ENCODE assay signal across 8 cellular contexts in genomic region chr4:6574747-6575502, GRCh38. TPM values are rescaled to one million over a fixed set of nuclear protein-coding genes. Genes with fewer than 3 reads are reported as not detected.
DNase-seq lines count a peak whose midpoint lies in the region; ATAC-seq, FAIRE-seq and TF ChIP-seq lines count a peak whose summit lies in the region.

Gene MAN2B2, plus strand, starts transcription at chr4:6575189. Its CDS starts 22 bp downstream, at chr4:6575211.

- H3K27me3 Mint-ChIP-seq in IgD-negative memory B cell: peaks cover 1% of the 10 kb centered on the region
- H3K27me3 Mint-ChIP-seq in natural killer cell (ENCODE audit: low read depth in 2 of 2): peaks cover 0 to 7% of the 10 kb centered on the region in 2 donors

- TF ChIP-seq CTCF in fibroblast of mammary gland (conservative IDR thresholded peaks at IDR 0.05; ENCODE audit: control insufficient read depth, insufficient read depth, low read depth, low read length): no peak
- no peak for TF ChIP-seq CTCF in natural killer cell (IDR thresholded peaks at IDR 0.05)

- H3K4me1 Mint-ChIP-seq in IgD-negative memory B cell (peaks cover 0 to 10% (median 7%) of the 10 kb centered on the region in 3 donors), natural killer cell (peaks cover 0 to 27% of the 10 kb centered on the region in 2 donors)

- intact Hi-C loops in natural killer cell (cut with micrococcal nuclease): no loop called here

- ATAC-seq in GM21528 (IDR thresholded peaks at IDR 0.05; ENCODE audit: low FRiP score, unreplicated experiment): peak; percentile 96
- ATAC-seq in natural killer cell: peak; percentile 93 to 99 (median 97)

- FAIRE-seq in RCC 7860 (lab: Jason Lieb, UNC): no peak

- peak within 1 kb of the TSS; percentile 87 to 97 (median 92) for H3K4me3 Mint-ChIP-seq in IgD-negative memory B cell
- peak within 1 kb of the TSS; percentile 84 for H3K4me3 Mint-ChIP-seq in natural killer cell

- H3K27ac Mint-ChIP-seq in IgD-negative memory B cell: peak within 1 kb of the TSS; percentile 62 to 86 (median 83)
- peak within 1 kb of the TSS; percentile 16 to 83 for H3K27ac Mint-ChIP-seq in natural killer cell

- no peaks in the 10 kb centered on the region for H3K9me3 Mint-ChIP-seq in IgD-negative memory B cell
- H3K9me3 Mint-ChIP-seq in natural killer cell: peaks cover 4% of the 10 kb centered on the region in 2 donors

- peak; percentile 89 for DNase-seq in DMS53 treated with DMSO at 0.1 percent for 48 hours (lab: John Stamatoyannopoulos, UW; ENCODE audit: unreplicated experiment)
- DNase-seq in RCC 7860 (ENCODE audit: low spot score): peak; percentile 51
- DNase-seq in activated T-helper 1 cell treated with anti-CD3 and anti-CD28 coated beads, Interleukin-2, amount 50 U/mL, for 16 hours (ENCODE audit: low read depth in 1 of 2, low spot score in 1 of 2): peak; percentile 60 to 76
- DNase-seq in fibroblast of mammary gland (ENCODE audit: low read depth): peak; percentile 42
- peak; percentile 83 for DNase-seq in natural killer cell
- DNase-seq in stimulated activated naive CD4-positive, alpha-beta T cell (lab: John Stamatoyannopoulos, UW): peak; percentile 62 to 81 (median 76)

- peak within 1 kb of the TSS; percentile 78 for H3K4me3 ChIP-seq in fibroblast of mammary gland (ENCODE audit: control insufficient read depth, low read depth, low read length)

- H3K36me3 Mint-ChIP-seq in IgD-negative memory B cell (peaks cover 5% of the 10 kb centered on the region), natural killer cell (peaks cover 3% of the 10 kb centered on the region)

RNA-seq across cellular contexts. Expression of gene MAN2B2, which starts in this region (rescaled TPM):
- 22.5 TPM for polyA plus RNA-seq in IgD-negative memory B cell
- total RNA-seq in natural killer cell: 10 to 100 TPM; 34.5 to 47.8 (median 39.0) TPM

Comparison
In these comparisons a context has a peak if more than half of its experiments do, and no peak if none do; other contexts are left out.
1. Peak in every context shown above with its lines: DNase-seq, ATAC-seq and H3K4me3 ChIP-seq.